ENCODE assay signal across 17 cellular contexts in the genomic region with DNA sequence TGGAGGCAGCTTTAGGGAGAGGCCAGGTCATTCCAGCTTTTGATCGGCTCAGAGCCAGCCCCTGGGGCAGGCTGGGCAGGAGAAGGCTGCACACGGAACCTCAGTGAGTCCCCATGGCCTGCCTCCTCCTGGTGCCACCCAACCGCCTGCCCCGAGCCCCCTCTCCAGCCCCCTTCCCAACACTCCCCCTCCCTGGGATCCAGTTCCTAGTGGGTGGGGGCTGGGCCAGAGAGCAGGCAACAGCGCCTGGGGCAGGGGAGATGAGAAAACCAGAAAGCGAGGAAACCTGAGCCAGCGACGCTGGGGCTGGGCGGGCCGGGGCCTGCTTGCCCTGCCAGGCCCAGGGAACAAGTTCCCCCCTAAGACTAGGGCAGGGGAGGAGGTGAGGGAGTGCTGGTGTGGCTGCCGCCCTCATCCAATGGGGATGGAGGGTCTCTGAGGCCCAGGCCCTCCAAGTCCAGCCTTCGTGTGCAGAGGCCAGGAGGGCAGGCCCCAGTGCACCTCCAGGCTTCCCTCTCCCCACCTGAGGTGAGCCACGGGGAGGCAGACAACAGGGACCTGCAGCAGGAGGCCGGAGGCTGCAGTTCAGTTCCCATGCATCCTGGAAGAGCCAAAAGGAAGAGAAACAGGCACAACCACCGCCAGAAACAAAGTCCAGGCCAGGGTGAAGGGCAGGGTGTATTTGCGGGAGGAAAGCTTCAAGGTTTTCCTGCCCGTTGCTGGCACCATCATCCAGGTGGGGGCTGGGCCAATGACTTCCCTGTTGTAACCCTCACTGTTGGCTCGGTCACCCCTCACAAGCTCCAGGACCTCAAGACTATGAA. TPM values are rescaled to one million over a fixed set of nuclear protein-coding genes. Genes with fewer than 3 reads are reported as not detected.
DNase-seq lines count a peak whose midpoint lies in the region; ATAC-seq, FAIRE-seq and TF ChIP-seq lines count a peak whose summit lies in the region.
"Had no signal": no experiment of that assay in that cellular context is flagged by ENCODE, and none has a peak within 500 bp of the region (broad histone marks: within the 10 kb centered on the region; RNA-seq: fewer than 3 reads in every experiment).

No MANE protein-coding gene starts in this region.

- no peaks in the 10 kb centered on the region for H3K36me3 Mint-ChIP-seq in activated CD8-positive, alpha-beta memory T cell treated with anti-CD3 and anti-CD28 coated beads, Interleukin-2, amount 10 ng/mL, durations not matched to agents 7 days and 5 days
- H3K36me3 Mint-ChIP-seq: activated naive CD4-positive, alpha-beta T cell treated with anti-CD3 and anti-CD28 coated beads, Interleukin-2, amount 10 ng/mL, durations not matched to agents 7 days and 5 days had no signal

- peak overlapping the region; percentile 16 to 29 for H3K18ac ChIP-seq in mesenchymal stem cell (ENCODE audit: low read depth in 1 of 2, low read length in 2 of 2)

- TF ChIP-seq POLR2A in tibial nerve (IDR thresholded peaks at IDR 0.05) (no peak), Peyer's patch (IDR thresholded peaks at IDR 0.05) (no peak)

- no peak overlapping the region for H4K8ac ChIP-seq in mesenchymal stem cell (ENCODE audit: low read length)

- H3K4me1 ChIP-seq in mesenchymal stem cell (ENCODE audit: control insufficient read depth, insufficient read depth, low read depth, low read length) (peaks cover 16% of the 10 kb centered on the region), thymus (ENCODE audit: control insufficient read depth, insufficient read depth, low read length) (peaks cover 6% of the 10 kb centered on the region), tibial nerve (peaks cover 0 to 15% (median 9%) of the 10 kb centered on the region in 4 donors), Peyer's patch (peaks cover 0 to 28% (median 13%) of the 10 kb centered on the region in 4 donors)

- TF ChIP-seq EP300 in tibial nerve (IDR thresholded peaks at IDR 0.05): no peak

- WGBS in mesenchymal stem cell: 67% methylated on average over 8 of the region's 18 CpGs
- WGBS in thymus: 95% methylated on average over 18 of the region's 18 CpGs
- 67 to 76% methylated on average over 16 of the region's 18 CpGs for WGBS in tibial nerve, 2 donors

- H3K4me3 ChIP-seq in bronchial epithelial cell (ENCODE audit: low read depth, low read length) (no peak overlapping the region), mesenchymal stem cell (ENCODE audit: insufficient read depth in 1 of 2, low read depth in 1 of 2, low read length in 2 of 2) (no peak overlapping the region), thymus (ENCODE audit: low read length) (no peak overlapping the region), tibial nerve (no peak overlapping the region), Peyer's patch (no peak overlapping the region)
- H3K4me3 ChIP-seq: thyroid gland had no signal

- H3K36me3 ChIP-seq in bronchial epithelial cell (ENCODE audit: control insufficient read depth, insufficient read depth, low read length) (no peaks in the 10 kb centered on the region), mesenchymal stem cell (ENCODE audit: control insufficient read depth in 1 of 2, insufficient read depth in 2 of 2, low read depth in 1 of 2, low read length in 2 of 2) (no peaks in the 10 kb centered on the region), thymus (ENCODE audit: control insufficient read depth, insufficient read depth) (no peaks in the 10 kb centered on the region), tibial nerve (no peaks in the 10 kb centered on the region), Peyer's patch (no peaks in the 10 kb centered on the region)
- H3K36me3 ChIP-seq: thyroid gland had no signal

- H3K9ac ChIP-seq in mesenchymal stem cell (ENCODE audit: low read length): no peak overlapping the region

- peaks cover 7% of the 10 kb centered on the region for H3K4me1 Mint-ChIP-seq in activated CD8-positive, alpha-beta memory T cell treated with anti-CD3 and anti-CD28 coated beads, Interleukin-2, amount 10 ng/mL, durations not matched to agents 7 days and 5 days

- H3K27ac Mint-ChIP-seq in activated CD8-positive, alpha-beta memory T cell treated with anti-CD3 and anti-CD28 coated beads, Interleukin-2, amount 10 ng/mL, durations not matched to agents 7 days and 5 days: no peak overlapping the region
- H3K27ac Mint-ChIP-seq: activated naive CD4-positive, alpha-beta T cell treated with anti-CD3 and anti-CD28 coated beads, Interleukin-2, amount 10 ng/mL, durations not matched to agents 7 days and 5 days had no signal

- peak overlapping the region; percentile 83 for H4K91ac ChIP-seq in mesenchymal stem cell (ENCODE audit: low read length)

- no peak overlapping the region for H2AK5ac ChIP-seq in mesenchymal stem cell (ENCODE audit: low read length, severe bottlenecking)

- peak overlapping the region in 1 of 2 experiments; percentile 23 for H3K14ac ChIP-seq in mesenchymal stem cell (ENCODE audit: low read length in 2 of 2)

- no peak for FAIRE-seq in bronchial epithelial cell (lab: Jason Lieb, UNC)
- FAIRE-seq: endometrium had no signal

- TF ChIP-seq CTCF in bronchial epithelial cell (IDR thresholded peaks at IDR 0.05; ENCODE audit: insufficient read depth, low read length, severe bottlenecking) (no peak), tibial nerve (IDR thresholded peaks at IDR 0.05) (no peak), Peyer's patch (IDR thresholded peaks at IDR 0.05) (no peak)

- no peak overlapping the region for H3K4me3 Mint-ChIP-seq in activated CD8-positive, alpha-beta memory T cell treated with anti-CD3 and anti-CD28 coated beads, Interleukin-2, amount 10 ng/mL, durations not matched to agents 7 days and 5 days
- H3K4me3 Mint-ChIP-seq: activated naive CD4-positive, alpha-beta T cell treated with anti-CD3 and anti-CD28 coated beads, Interleukin-2, amount 10 ng/mL, durations not matched to agents 7 days and 5 days had no signal

- H3K4me2 ChIP-seq in mesenchymal stem cell (ENCODE audit: low read length, poor library complexity, severe bottlenecking): no peak overlapping the region

- H3K27ac ChIP-seq in mesenchymal stem cell (ENCODE audit: low read length, poor library complexity, severe bottlenecking): no peak overlapping the region
- peak overlapping the region; percentile 38 for H3K27ac ChIP-seq in thymus (ENCODE audit: low read depth)
- H3K27ac ChIP-seq in tibial nerve: no peak overlapping the region
- no peak overlapping the region for H3K27ac ChIP-seq in Peyer's patch
- H3K27ac ChIP-seq: 22Rv1 had no signal

- peak overlapping the region; percentile 0 for H2BK120ac ChIP-seq in mesenchymal stem cell (ENCODE audit: low read depth, low read length)

- CTCF ChIA-PET in activated CD8-positive, alpha-beta memory T cell treated with anti-CD3 and anti-CD28 coated beads, Interleukin-2, amount 10 ng/mL, durations not matched to agents 7 days and 5 days (lab: Charles Lee): no interaction called here

- peaks cover under 1% of the 10 kb centered on the region for H3K79me1 ChIP-seq in mesenchymal stem cell (replicated peaks; ENCODE audit: low read length, poor library complexity, severe bottlenecking)

- peak overlapping the region; percentile 7 for H2BK15ac ChIP-seq in mesenchymal stem cell (ENCODE audit: low read depth, poor library complexity, severe bottlenecking)

- H3K27me3 ChIP-seq in bronchial epithelial cell (ENCODE audit: control insufficient read depth, insufficient read depth, low read length): no peaks in the 10 kb centered on the region
- H3K27me3 ChIP-seq in mesenchymal stem cell (ENCODE audit: control insufficient read depth in 1 of 2, insufficient read depth in 1 of 2, low read length in 2 of 2): peaks cover 20 to 60% of the 10 kb centered on the region in 2 experiments
- H3K27me3 ChIP-seq in thymus (ENCODE audit: control insufficient read depth, insufficient read depth): peaks cover 17% of the 10 kb centered on the region
- peaks cover 0 to 7% of the 10 kb centered on the region in 2 donors for H3K27me3 ChIP-seq in tibial nerve
- no peaks in the 10 kb centered on the region for H3K27me3 ChIP-seq in Peyer's patch
- H3K27me3 ChIP-seq: thyroid gland had no signal

- ATAC-seq in activated CD8-positive, alpha-beta memory T cell treated with anti-CD3 and anti-CD28 coated beads, Interleukin-2, amount 10 ng/mL, durations not matched to agents 7 days and 5 days: no peak

- DNase-seq in DMS79 treated with DMSO at 0.1 percent for 48 hours (lab: John Stamatoyannopoulos, UW) (peak; percentile 4), DMS79 (lab: John Stamatoyannopoulos, UW) (no peak), bronchial epithelial cell (ENCODE audit: low read depth) (peak; percentile 67), mesenchymal stem cell (no peak), tibial nerve (ENCODE audit: low spot score in 2 of 2) (no peak), Peyer's patch (no peak)
- no peak for DNase-seq in activated CD8-positive, alpha-beta memory T cell treated with anti-CD3 and anti-CD28 coated beads, Interleukin-2, amount 10 ng/mL, durations not matched to agents 7 days and 5 days
- DNase-seq: activated naive CD4-positive, alpha-beta T cell treated with anti-CD3 and anti-CD28 coated beads, Interleukin-2, amount 10 ng/mL, durations not matched to agents 7 days and 5 days; C1 segment of cervical spinal cord; kidney glomerular epithelial cell; NCI-H2081; stimulated activated CD4-positive, alpha-beta T cell treated with anti-CD3 and anti-CD28 coated beads, Interleukin-2, amount 100 ng/mL, for 24 hours had no signal

- peak overlapping the region; percentile 12 to 85 for H3K4ac ChIP-seq in mesenchymal stem cell (ENCODE audit: low read depth in 1 of 2, low read length in 2 of 2)

- peaks cover 20% of the 10 kb centered on the region for H3K27me3 Mint-ChIP-seq in activated CD8-positive, alpha-beta memory T cell treated with anti-CD3 and anti-CD28 coated beads, Interleukin-2, amount 10 ng/mL, durations not matched to agents 7 days and 5 days

- H2AFZ ChIP-seq in mesenchymal stem cell (ENCODE audit: low read depth, low read length): no peak overlapping the region

- H2BK12ac ChIP-seq in mesenchymal stem cell (ENCODE audit: low read length in 2 of 2): peak overlapping the region; percentile 23 to 32

- H3K9me3 ChIP-seq in mesenchymal stem cell (ENCODE audit: control insufficient read depth, low read length): no peaks in the 10 kb centered on the region
- no peaks in the 10 kb centered on the region for H3K9me3 ChIP-seq in thymus (ENCODE audit: control insufficient read depth)
- H3K9me3 ChIP-seq in tibial nerve: no peaks in the 10 kb centered on the region
- no peaks in the 10 kb centered on the region for H3K9me3 ChIP-seq in Peyer's patch
- H3K9me3 ChIP-seq: thyroid gland had no signal

- H3K9me3 Mint-ChIP-seq in activated CD8-positive, alpha-beta memory T cell treated with anti-CD3 and anti-CD28 coated beads, Interleukin-2, amount 10 ng/mL, durations not matched to agents 7 days and 5 days (ENCODE audit: low read depth): no peaks in the 10 kb centered on the region
- H3K9me3 Mint-ChIP-seq: activated naive CD4-positive, alpha-beta T cell treated with anti-CD3 and anti-CD28 coated beads, Interleukin-2, amount 10 ng/mL, durations not matched to agents 7 days and 5 days had no signal

- H3K23ac ChIP-seq in mesenchymal stem cell (ENCODE audit: low read length in 2 of 2): no peak overlapping the region

- no peak overlapping the region for H2BK5ac ChIP-seq in mesenchymal stem cell (ENCODE audit: low read depth, low read length, poor library complexity, severe bottlenecking)

RNA-seq across cellular contexts. Expression of gene SEMA3F, which starts 4.0 kb away (rescaled TPM):
- total RNA-seq in bronchial epithelial cell (35.5 and 76.0 TPM in 2 replicates), tibial nerve (10 to 100 TPM; 14.4 to 58.5 (median 17.4) TPM), Peyer's patch (10 to 100 TPM; 21.2 to 41.0 (median 23.2) TPM)
- polyA plus RNA-seq in mesenchymal stem cell (2013, experiment 1 of 2): 23.6 TPM
- 23.0 TPM for polyA plus RNA-seq in mesenchymal stem cell (2013, experiment 2 of 2)
- 19.7 TPM for polyA plus RNA-seq in thymus
- under 1 TPM; 0.07 to 0.09 TPM for total RNA-seq in activated CD8-positive, alpha-beta memory T cell treated with anti-CD3 and anti-CD28 coated beads, Interleukin-2, amount 10 ng/mL, durations not matched to agents 7 days and 5 days

RNA-seq across cellular contexts. Expression of gene GNAT1, which starts 40.3 kb away (rescaled TPM):
- total RNA-seq in bronchial epithelial cell (0.26 TPM in 1 of 2 replicates, not detected in the other), tibial nerve (not detected), Peyer's patch (not detected)
- polyA plus RNA-seq in mesenchymal stem cell (2013, experiment 1 of 2): not detected
- not detected for polyA plus RNA-seq in mesenchymal stem cell (2013, experiment 2 of 2)
- 0.05 TPM for polyA plus RNA-seq in thymus
- total RNA-seq in activated CD8-positive, alpha-beta memory T cell treated with anti-CD3 and anti-CD28 coated beads, Interleukin-2, amount 10 ng/mL, durations not matched to agents 7 days and 5 days: not detected
- total RNA-seq: M059J, thyroid gland had no signal

RNA-seq across cellular contexts. Expression of gene SLC38A3, which starts 54.0 kb away (rescaled TPM):
- not detected in 2 replicates for total RNA-seq in bronchial epithelial cell
- 0.01 TPM for polyA plus RNA-seq in mesenchymal stem cell (2013, experiment 1 of 2)
- 0.03 TPM for polyA plus RNA-seq in mesenchymal stem cell (2013, experiment 2 of 2)
- polyA plus RNA-seq in thymus: 0.18 TPM
- total RNA-seq in tibial nerve: 1 to 10 TPM in 2 of 4 donors, under 1 TPM in 2; 0.21 to 8.1 (median 1.5) TPM
- not detected for total RNA-seq in activated CD8-positive, alpha-beta memory T cell treated with anti-CD3 and anti-CD28 coated beads, Interleukin-2, amount 10 ng/mL, durations not matched to agents 7 days and 5 days
- 1 to 10 TPM in 1 of 4 donors, not detected in 3; 1.3 TPM for total RNA-seq in Peyer's patch

Comparison
In these comparisons a context has a peak if more than half of its experiments do, and no peak if none do; other contexts are left out.
1. DNase-seq: peak in DMS79 treated with DMSO at 0.1 percent for 48 hours (single experiment) and bronchial epithelial cell (single experiment); none in DMS79 (single experiment), mesenchymal stem cell (single experiment), tibial nerve (0 of 2), activated CD8-positive, alpha-beta memory T cell treated with anti-CD3 and anti-CD28 coated beads, Interleukin-2, amount 10 ng/mL, durations not matched to agents 7 days and 5 days (single experiment) and Peyer's patch (0 of 3).
2. RNA of gene SEMA3F, which starts 4.0 kb away (total RNA-seq): 35.5 to 76.0 TPM in bronchial epithelial cell, 21.2 to 41.0 TPM in Peyer's patch and 14.4 to 58.5 TPM in tibial nerve; 0.07 to 0.09 TPM in activated CD8-positive, alpha-beta memory T cell treated with anti-CD3 and anti-CD28 coated beads, Interleukin-2, amount 10 ng/mL, durations not matched to agents 7 days and 5 days; every median in the first group is over 10 times any median in the second.